In genomic region chr18:77343846-77344527, GRCh38 we compare ENCODE assay signal across 1 cellular context.
TF ChIP-seq lines count a peak whose summit lies in the region.

No MANE protein-coding gene starts in this region.

TF ChIP-seq in H1, 55 proteins besides CTCF, POLR2A, EP300 and RAD21 (continued from another document):
- TF ChIP-seq ATF2 (IDR thresholded peaks at IDR 0.05; ENCODE audit: low read length), result no peak
- TF ChIP-seq SP2 (IDR thresholded peaks at IDR 0.05; ENCODE audit: low read length), result no peak
- no peak for TF ChIP-seq SRF (IDR thresholded peaks at IDR 0.05; ENCODE audit: low read depth, low read length)
- no peak for TF ChIP-seq SIRT6 (IDR thresholded peaks at IDR 0.05; ENCODE audit: low read length)
- TF ChIP-seq CTBP2 (IDR thresholded peaks at IDR 0.05; ENCODE audit: borderline replicate concordance, insufficient read depth, insufficient read length, low read length), result no peak
- no peak for TF ChIP-seq CHD2 (IDR thresholded peaks at IDR 0.05; ENCODE audit: low read length)
- no peak for TF ChIP-seq ZNF274 (IDR thresholded peaks at IDR 0.05; ENCODE audit: borderline replicate concordance, extremely low read depth, low read length)
- TF ChIP-seq TEAD4 (IDR thresholded peaks at IDR 0.05; ENCODE audit: low read depth, low read length), result no peak
- no peak for TF ChIP-seq MAFK (IDR thresholded peaks at IDR 0.05; ENCODE audit: low read depth, low read length)
- TF ChIP-seq BCL11A (IDR thresholded peaks at IDR 0.05; ENCODE audit: low read depth in 2 of 2, low read length in 2 of 2), result no peak
TF ChIP-seq in H1: peak in this region for 0.
